20 cellular contexts compared by ENCODE assay signal in the genomic region with DNA sequence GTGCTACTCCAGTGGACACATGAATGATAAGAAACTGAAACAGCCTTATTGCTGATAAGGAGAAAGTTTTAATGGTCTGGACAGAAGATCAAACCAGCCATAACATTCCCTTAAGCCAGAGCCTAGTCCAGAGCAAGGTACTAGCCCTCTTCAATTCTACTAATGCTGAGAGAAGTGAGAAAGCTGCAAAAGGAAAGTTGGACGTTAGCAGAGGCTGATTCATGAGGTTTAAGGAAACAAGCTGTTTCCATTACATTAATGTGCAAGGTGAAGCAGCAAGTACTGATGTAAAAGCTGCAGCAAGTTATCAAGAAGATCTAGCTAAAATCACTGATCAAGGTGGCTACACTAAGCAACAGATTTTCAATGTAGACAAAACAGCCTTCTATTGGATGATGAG.
A peak's percentile ranks its signal among the peaks of the same experiment; 100 is the strongest.
DNase-seq lines count a peak whose midpoint lies in the region; ATAC-seq and TF ChIP-seq lines count a peak whose summit lies in the region.
"Had no signal": no experiment of that assay in that cellular context is flagged by ENCODE, and none has a peak within 500 bp of the region (broad histone marks: within the 10 kb centered on the region; RNA-seq: fewer than 3 reads in every experiment).

No MANE protein-coding gene starts in this region.

- no peaks in the 10 kb centered on the region for H3K9me2 ChIP-seq in OCI-LY7 (ENCODE audit: insufficient read depth, low read length)

- DNase-seq in activated naive CD8-positive, alpha-beta T cell treated with anti-CD3 and anti-CD28 coated beads for 36 hours = no peak
- DNase-seq in activated naive CD8-positive, alpha-beta T cell treated with anti-CD3 and anti-CD28 coated beads, Interleukin-2, amount 50 U/mL, for 24 hours = no peak
- DNase-seq in OCI-LY7 (ENCODE audit: low spot score) = no peak
- no peak for DNase-seq in naive B cell
- DNase-seq in stimulated activated CD8-positive, alpha-beta memory T cell treated with anti-CD3 and anti-CD28 coated beads, Interleukin-4, amount 100 ng/mL, for 48 hours = no peak
- DNase-seq: ACHN; AML-193; Caco-2; CD4-positive, CD25-positive, alpha-beta regulatory T cell; CD8-positive, alpha-beta T cell; DMS153; DND-41; HFFc6 had no signal

- no peak for ATAC-seq in activated naive CD8-positive, alpha-beta T cell treated with anti-CD3 and anti-CD28 coated beads, Interleukin-2, amount 50 U/mL, for 24 hours
- ATAC-seq in naive B cell (ENCODE audit: low read depth in 2 of 2) (no peak), HG02678 (IDR thresholded peaks at IDR 0.05; ENCODE audit: unreplicated experiment) (no peak), GM21528 (IDR thresholded peaks at IDR 0.05; ENCODE audit: low FRiP score, unreplicated experiment) (no peak), HG02870 (IDR thresholded peaks at IDR 0.05; ENCODE audit: unreplicated experiment) (no peak)
- ATAC-seq: CD8-positive, alpha-beta T cell; GM23338 had no signal

- POLR2A ChIA-PET in OCI-LY7 (lab: Charles Lee) = interaction anchor here (0.6 to 0.7 kb wide), 2 partner anchors 12 to 302 kb away, joined by 3 read pairs; no protein-coding TSS in a partner anchor

- no peaks in the 10 kb centered on the region for H3K36me3 Mint-ChIP-seq in activated naive CD8-positive, alpha-beta T cell treated with anti-CD3 and anti-CD28 coated beads for 36 hours
- peaks cover 4% of the 10 kb centered on the region for H3K36me3 Mint-ChIP-seq in activated naive CD8-positive, alpha-beta T cell treated with anti-CD3 and anti-CD28 coated beads, Interleukin-2, amount 50 U/mL, for 24 hours (ENCODE audit: low read depth)
- peaks cover 8 to 11% of the 10 kb centered on the region in 2 donors for H3K36me3 Mint-ChIP-seq in naive B cell
- H3K36me3 Mint-ChIP-seq: CD4-positive, CD25-positive, alpha-beta regulatory T cell; CD8-positive, alpha-beta T cell had no signal

- H3K9me3 ChIP-seq in OCI-LY7 (ENCODE audit: low read length) = no peaks in the 10 kb centered on the region
- H3K9me3 ChIP-seq: HAP-1 had no signal

- H3K27ac ChIP-seq in OCI-LY7 (ENCODE audit: low read depth, low read length, poor library complexity, severe bottlenecking) = no peak overlapping the region
- H3K27ac ChIP-seq: 22Rv1, C4-2B had no signal

- H3K27me3 Mint-ChIP-seq in activated naive CD8-positive, alpha-beta T cell treated with anti-CD3 and anti-CD28 coated beads for 36 hours = no peaks in the 10 kb centered on the region
- no peaks in the 10 kb centered on the region for H3K27me3 Mint-ChIP-seq in activated naive CD8-positive, alpha-beta T cell treated with anti-CD3 and anti-CD28 coated beads, Interleukin-2, amount 50 U/mL, for 24 hours
- H3K27me3 Mint-ChIP-seq in naive B cell = no peaks in the 10 kb centered on the region
- H3K27me3 Mint-ChIP-seq: CD4-positive, CD25-positive, alpha-beta regulatory T cell had no signal

- no peak overlapping the region for H3K4me3 Mint-ChIP-seq in activated naive CD8-positive, alpha-beta T cell treated with anti-CD3 and anti-CD28 coated beads for 36 hours
- H3K4me3 Mint-ChIP-seq in activated naive CD8-positive, alpha-beta T cell treated with anti-CD3 and anti-CD28 coated beads, Interleukin-2, amount 50 U/mL, for 24 hours = no peak overlapping the region
- peak overlapping the region; percentile 72 to 96 (median 87) for H3K4me3 Mint-ChIP-seq in naive B cell
- H3K4me3 Mint-ChIP-seq: CD8-positive, alpha-beta T cell; GM23338; HFFc6 had no signal

- no peaks in the 10 kb centered on the region for H3K9me3 Mint-ChIP-seq in activated naive CD8-positive, alpha-beta T cell treated with anti-CD3 and anti-CD28 coated beads for 36 hours
- peaks cover 6% of the 10 kb centered on the region for H3K9me3 Mint-ChIP-seq in activated naive CD8-positive, alpha-beta T cell treated with anti-CD3 and anti-CD28 coated beads, Interleukin-2, amount 50 U/mL, for 24 hours
- peaks cover 0 to 15% (median 8%) of the 10 kb centered on the region in 7 donors for H3K9me3 Mint-ChIP-seq in naive B cell

- H3K36me3 ChIP-seq in OCI-LY7 (ENCODE audit: insufficient read depth, low read length) = no peaks in the 10 kb centered on the region
- H3K36me3 ChIP-seq: HAP-1 had no signal

- no peaks in the 10 kb centered on the region for H4K20me1 ChIP-seq in OCI-LY7 (ENCODE audit: insufficient read depth, low read length)

- peak overlapping the region; percentile 35; the same call in 1 of the 2 replicates for H2AFZ ChIP-seq in OCI-LY7 (ENCODE audit: low read length)
- H2AFZ ChIP-seq: GM23338 had no signal

- BruUV-seq in OCI-LY7 (replicated peaks; lab: Mats Ljungman, UMichigan) = no TSS peak

- no peak overlapping the region for H3K4me3 ChIP-seq in OCI-LY7 (ENCODE audit: low read depth, low read length, poor library complexity, severe bottlenecking)
- H3K4me3 ChIP-seq: GM23338, HAP-1 had no signal

- no peak for TF ChIP-seq CTCF in OCI-LY7 (conservative IDR thresholded peaks at IDR 0.05; ENCODE audit: low read length)

- H3K4me2 ChIP-seq in OCI-LY7 (ENCODE audit: low read length) = no peak overlapping the region
- H3K4me2 ChIP-seq: GM23338 had no signal

- H3K4me1 Mint-ChIP-seq in activated naive CD8-positive, alpha-beta T cell treated with anti-CD3 and anti-CD28 coated beads for 36 hours = no peaks in the 10 kb centered on the region
- H3K4me1 Mint-ChIP-seq in activated naive CD8-positive, alpha-beta T cell treated with anti-CD3 and anti-CD28 coated beads, Interleukin-2, amount 50 U/mL, for 24 hours = no peaks in the 10 kb centered on the region
- peaks cover 42 to 72% (median 43%) of the 10 kb centered on the region in 3 donors for H3K4me1 Mint-ChIP-seq in naive B cell
- H3K4me1 Mint-ChIP-seq: CD4-positive, CD25-positive, alpha-beta regulatory T cell had no signal

- H3K79me2 ChIP-seq in OCI-LY7 (ENCODE audit: insufficient read depth, low read depth, low read length) = no peaks in the 10 kb centered on the region

- CTCF ChIA-PET in OCI-LY7 (lab: Charles Lee; ENCODE audit: unreplicated experiment) = no interaction called here

- peak overlapping the region; percentile 68 for H3K27ac Mint-ChIP-seq in activated naive CD8-positive, alpha-beta T cell treated with anti-CD3 and anti-CD28 coated beads for 36 hours
- H3K27ac Mint-ChIP-seq in activated naive CD8-positive, alpha-beta T cell treated with anti-CD3 and anti-CD28 coated beads, Interleukin-2, amount 50 U/mL, for 24 hours = no peak overlapping the region
- H3K27ac Mint-ChIP-seq in naive B cell = peak overlapping the region; percentile 33 to 87 (median 78)
- H3K27ac Mint-ChIP-seq: CD4-positive, CD25-positive, alpha-beta regulatory T cell; CD8-positive, alpha-beta T cell; GM23338; HFFc6 had no signal

- intact Hi-C loops in OCI-LY7 (cut with micrococcal nuclease; ENCODE audit: unreplicated experiment) = no loop called here

- peaks cover 13% of the 10 kb centered on the region for H3K4me1 ChIP-seq in OCI-LY7 (ENCODE audit: insufficient read depth, low read length, poor library complexity, severe bottlenecking)
- H3K4me1 ChIP-seq: Caco-2, HAP-1 had no signal

Comparison
In these comparisons a context has a peak if more than half of its experiments do, and no peak if none do; other contexts are left out.
1. H3K4me3 Mint-ChIP-seq: peak in naive B cell (8 of 8); none in activated naive CD8-positive, alpha-beta T cell treated with anti-CD3 and anti-CD28 coated beads for 36 hours (single experiment) and activated naive CD8-positive, alpha-beta T cell treated with anti-CD3 and anti-CD28 coated beads, Interleukin-2, amount 50 U/mL, for 24 hours (single experiment).